In the genomic region with DNA sequence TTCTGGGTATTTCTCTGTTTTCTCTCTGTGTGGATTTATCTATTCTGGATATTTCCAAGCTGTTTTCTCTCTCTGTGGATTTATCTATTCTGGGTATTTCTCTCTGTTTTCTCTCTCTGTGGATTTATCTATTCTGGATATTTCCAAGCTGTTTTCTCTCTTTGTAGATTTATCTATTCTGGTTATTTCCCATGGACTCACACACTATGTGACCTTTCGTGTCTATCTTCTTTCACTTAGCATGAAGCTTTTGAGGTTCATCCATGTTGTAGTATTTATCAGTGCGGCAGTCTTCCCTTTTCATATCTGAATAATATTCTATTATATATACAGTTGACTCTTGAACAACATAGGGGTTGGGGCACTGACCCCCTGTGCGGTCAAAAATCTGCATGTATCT, we compare ENCODE assay signal across 17 cellular contexts.
DNase-seq lines count a peak whose midpoint lies in the region; ATAC-seq and TF ChIP-seq lines count a peak whose summit lies in the region.
"Had no signal": no experiment of that assay in that cellular context is flagged by ENCODE, and none has a peak within 500 bp of the region (broad histone marks: within the 10 kb centered on the region; RNA-seq: fewer than 3 reads in every experiment).

No MANE protein-coding gene starts in this region.

- H3K36me3 ChIP-seq in left ventricle myocardium inferior (no peaks in the 10 kb centered on the region), heart left ventricle (no peaks in the 10 kb centered on the region)
- H3K36me3 ChIP-seq: BLaER1 treated with 17β-estradiol and CSF1 and Interleukin-3, amounts not matched to agents 10 nM and 100 nM had no signal

- intact Hi-C loops in Right ventricle myocardium inferior (cut with DNase I) = no loop called here
- intact Hi-C loops in right cardiac atrium (cut with DNase I) = no loop called here
- intact Hi-C loops in left ventricle myocardium inferior (cut with micrococcal nuclease) = no loop called here
- intact Hi-C loops in heart left ventricle (cut with DNase I) = no loop called here

- H3K27ac ChIP-seq in right cardiac atrium (ENCODE audit: low read length) (no peak overlapping the region), left ventricle myocardium inferior (replicated peaks) (peak overlapping the region; percentile 58), heart left ventricle (no peak overlapping the region)
- H3K27ac ChIP-seq: 22Rv1; A549; BLaER1 treated with 17β-estradiol and CSF1 and Interleukin-3, amounts not matched to agents 10 nM and 100 nM; C4-2B had no signal

- 58% methylated on average over 3 of the region's 3 CpGs for WGBS in right cardiac atrium
- WGBS in heart left ventricle, 4 donors = 66 to 73% (median 69%) methylated on average over 3 of the region's 3 CpGs

- TF ChIP-seq CTCF in left ventricle myocardium inferior (IDR thresholded peaks at IDR 0.05; ENCODE audit: borderline replicate concordance) = no peak
- TF ChIP-seq CTCF in heart left ventricle (IDR thresholded peaks at IDR 0.05) = no peak
- TF ChIP-seq CTCF in nephron progenitor cell (IDR thresholded peaks at IDR 0.05) = no peak

- no peaks in the 10 kb centered on the region for H3K27me3 Mint-ChIP-seq in nephron progenitor cell (ENCODE audit: low read depth, poor library complexity)
- H3K27me3 Mint-ChIP-seq: B cell; CD4-positive, alpha-beta T cell had no signal

- H3K9me3 ChIP-seq in right cardiac atrium (ENCODE audit: control insufficient read depth, low read length) (no peaks in the 10 kb centered on the region), left ventricle myocardium inferior (replicated peaks) (peaks cover 15% of the 10 kb centered on the region), heart left ventricle (no peaks in the 10 kb centered on the region)
- H3K9me3 ChIP-seq: A549; BLaER1 treated with 17β-estradiol and CSF1 and Interleukin-3, amounts not matched to agents 10 nM and 100 nM; Caco-2 had no signal

- H3K4me3 Mint-ChIP-seq in nephron progenitor cell = no peak overlapping the region
- H3K4me3 Mint-ChIP-seq: B cell; CD4-positive, alpha-beta T cell; CD8-positive, alpha-beta T cell had no signal

- ATAC-seq in Right ventricle myocardium inferior = peak; percentile 57
- no peak for ATAC-seq in right cardiac atrium
- no peak for ATAC-seq in heart left ventricle
- ATAC-seq: A549; CD8-positive, alpha-beta T cell had no signal

- no peak for DNase-seq in Right ventricle myocardium inferior (ENCODE audit: missing footprints)
- no peak for DNase-seq in right cardiac atrium
- no peak for DNase-seq in left ventricle myocardium inferior
- DNase-seq in heart left ventricle = no peak
- DNase-seq in nephron progenitor cell = no peak
- DNase-seq: AML-193; Caco-2; Calu3; CD4-positive, alpha-beta T cell; CD8-positive, alpha-beta T cell; DMS79 treated with DMSO at 0.1 percent for 48 hours; GF-D8 had no signal

- H3K27ac Mint-ChIP-seq in nephron progenitor cell = peak overlapping the region; percentile 4
- H3K27ac Mint-ChIP-seq: B cell; CD4-positive, alpha-beta T cell; CD8-positive, alpha-beta T cell had no signal

- TF ChIP-seq POLR2A in heart left ventricle (IDR thresholded peaks at IDR 0.05) = no peak

- H3K27me3 ChIP-seq in right cardiac atrium (ENCODE audit: control insufficient read depth, insufficient read depth) (no peaks in the 10 kb centered on the region), left ventricle myocardium inferior (ENCODE audit: low read depth) (no peaks in the 10 kb centered on the region), heart left ventricle (no peaks in the 10 kb centered on the region)
- H3K27me3 ChIP-seq: BLaER1 treated with 17β-estradiol and CSF1 and Interleukin-3, amounts not matched to agents 10 nM and 100 nM had no signal

- no peaks in the 10 kb centered on the region for H3K36me3 Mint-ChIP-seq in nephron progenitor cell (ENCODE audit: low read depth)
- H3K36me3 Mint-ChIP-seq: CD8-positive, alpha-beta T cell had no signal

- H3K4me1 Mint-ChIP-seq in nephron progenitor cell = no peaks in the 10 kb centered on the region
- H3K4me1 Mint-ChIP-seq: B cell had no signal

- H3K4me1 ChIP-seq in right cardiac atrium (ENCODE audit: control insufficient read depth, insufficient read depth, low read length) = no peaks in the 10 kb centered on the region
- no peaks in the 10 kb centered on the region for H3K4me1 ChIP-seq in left ventricle myocardium inferior
- H3K4me1 ChIP-seq in heart left ventricle = no peaks in the 10 kb centered on the region
- H3K4me1 ChIP-seq: A549; BLaER1 treated with 17β-estradiol and CSF1 and Interleukin-3, amounts not matched to agents 10 nM and 100 nM; Caco-2 had no signal

- H3K4me3 ChIP-seq in right cardiac atrium (ENCODE audit: low read length) (no peak overlapping the region), left ventricle myocardium inferior (no peak overlapping the region), heart left ventricle (peak overlapping the region in 1 of 12 donors; percentile 56)
- H3K4me3 ChIP-seq: A549; BLaER1 treated with 17β-estradiol and CSF1 and Interleukin-3, amounts not matched to agents 10 nM and 100 nM had no signal

- no peaks in the 10 kb centered on the region for H3K9me3 Mint-ChIP-seq in nephron progenitor cell
